ENCODE assay signal across 20 cellular contexts in the genomic region with DNA sequence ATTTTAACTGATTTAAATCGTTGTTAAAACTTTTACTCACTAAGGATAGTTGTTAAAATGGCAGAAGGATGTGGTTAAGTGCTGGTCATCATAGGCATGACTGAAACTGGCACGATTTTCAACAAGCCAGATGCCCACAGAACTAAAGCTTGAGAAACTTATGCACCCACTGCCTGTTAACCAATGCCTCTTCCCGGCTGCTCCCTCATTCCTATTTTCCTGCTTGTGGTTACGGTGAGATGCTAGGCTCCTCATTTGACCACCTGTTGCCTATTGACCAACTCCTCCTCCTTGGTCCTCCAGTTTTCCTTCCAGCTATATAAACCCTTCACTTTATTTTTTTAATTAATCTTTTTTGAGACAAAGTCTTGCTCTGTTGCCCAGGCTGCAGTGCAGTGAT.
"Had no signal": no experiment of that assay in that cellular context is flagged by ENCODE, and none has a peak within 500 bp of the region (broad histone marks: within the 10 kb centered on the region; RNA-seq: fewer than 3 reads in every experiment).

No MANE protein-coding gene starts in this region.

- H3K4me1 ChIP-seq: body of pancreas, esophagus muscularis mucosa, foreskin keratinocyte, prostate gland, right atrium auricular region, stomach, testis had no signal

- H3K36me3 ChIP-seq: esophagus muscularis mucosa, prostate gland, right atrium auricular region, stomach had no signal

- H3K4me3 ChIP-seq: body of pancreas, esophagus muscularis mucosa, prostate gland, right atrium auricular region, stomach, testis had no signal

- H3K27ac ChIP-seq: body of pancreas, esophagus muscularis mucosa, foreskin keratinocyte, prostate gland, right atrium auricular region, stomach, testis had no signal

- H3K9me3 ChIP-seq: body of pancreas, prostate gland, right atrium auricular region, testis had no signal

- DNase-seq: activated CD4-positive, alpha-beta memory T cell treated with anti-CD3 and anti-CD28 coated beads, Interleukin-2, amount 10 ng/mL, durations not matched to agents 7 days and 5 days; activated CD4-positive, alpha-beta T cell treated with anti-CD3 and anti-CD28 coated beads for 36 hours; activated CD8-positive, alpha-beta memory T cell treated with anti-CD3 and anti-CD28 coated beads, Interleukin-2, amount 10 ng/mL, durations not matched to agents 7 days and 5 days; activated naive CD4-positive, alpha-beta T cell; activated naive CD8-positive, alpha-beta T cell treated with anti-CD3 and anti-CD28 coated beads for 36 hours; activated T-cell treated with anti-CD3 and anti-CD28 coated beads, Interleukin-2, amount 50 U/mL, for 1 hour; body of pancreas; dermis blood vessel endothelial cell; effector memory CD4-positive, alpha-beta T cell; foreskin keratinocyte; small intestine; stimulated activated CD4-positive, alpha-beta T cell treated with anti-CD3 and anti-CD28 coated beads, Interleukin-15, amount 100 ng/mL, for 24 hours; stimulated activated CD4-positive, alpha-beta T cell treated with anti-CD3 and anti-CD28 coated beads, Interleukin-2, amount 100 ng/mL, for 48 hours; stomach; testis had no signal

- ATAC-seq: activated CD4-positive, alpha-beta T cell treated with anti-CD3 and anti-CD28 coated beads for 36 hours; activated CD8-positive, alpha-beta memory T cell treated with anti-CD3 and anti-CD28 coated beads, Interleukin-2, amount 10 ng/mL, durations not matched to agents 7 days and 5 days; activated T-helper 17 cell treated with anti-CD3 and anti-CD28 coated beads, Interleukin-2, amount 50 U/mL, for 72 hours; body of pancreas; foreskin keratinocyte; left lobe of liver had no signal

- H3K27me3 ChIP-seq: body of pancreas, esophagus muscularis mucosa, right atrium auricular region, testis had no signal
